In genomic region chr14:91175296-91175695, GRCh38 we compare ENCODE assay signal across 24 cellular contexts.
"Had no signal": no experiment of that assay in that cellular context is flagged by ENCODE, and none has a peak within 500 bp of the region (broad histone marks: within the 10 kb centered on the region; RNA-seq: fewer than 3 reads in every experiment).

No MANE protein-coding gene starts in this region.

- DNase-seq: activated CD4-positive, CD25-positive, alpha-beta regulatory T cell treated with anti-CD3 and anti-CD28 coated beads, Interleukin-2, amount 50 U/mL, for 72 hours; activated gamma-delta T cell treated with Interleukin-2 at 50 U/mL for 16 hours; activated T-cell treated with anti-CD3 and anti-CD28 coated beads, Interleukin-2, amount 50 U/mL, for 72 hours; brain microvascular endothelial cell; endodermal cell; esophagus squamous epithelium; heart left ventricle; islet precursor cell; left colon; lower lobe of right lung; mesendoderm; naive B cell; small intestine; stimulated activated CD4-positive, alpha-beta T cell treated with anti-CD3 and anti-CD28 coated beads, Interleukin-2, amount 100 ng/mL, for 24 hours; stomach; transverse colon; WERI-Rb-1 had no signal

- FAIRE-seq: small intestine, urothelium cell line had no signal

- ATAC-seq: activated T-cell treated with anti-CD3 and anti-CD28 coated beads, Interleukin-2, amount 50 U/mL, for 72 hours; gastroesophageal sphincter; heart left ventricle; left colon; lower lobe of right lung; sciatic nerve; stimulated activated memory B cell treated with anti-CD40 and anti-IgM and Interleukin-4, amounts not matched to agents 10 μg/mL and 1 μg/mL and 100 μg/mL, for 72 hours had no signal

- H3K9me3 Mint-ChIP-seq: activated T-cell treated with anti-CD3 and anti-CD28 coated beads, Interleukin-2, amount 50 U/mL, for 72 hours; central memory CD8-positive, alpha-beta T cell; endodermal cell; naive B cell; stimulated activated memory B cell treated with anti-CD40 and anti-IgM and Interleukin-4, amounts not matched to agents 10 μg/mL and 1 μg/mL and 100 μg/mL, for 72 hours had no signal

- H3K9me3 ChIP-seq: ascending aorta, esophagus squamous epithelium, gastroesophageal sphincter, heart left ventricle, lower lobe of right lung, stomach, transverse colon had no signal

- H3K4me3 ChIP-seq: ascending aorta, coronary artery, esophagus squamous epithelium, gastroesophageal sphincter, heart left ventricle, lower lobe of right lung, stomach, transverse colon had no signal

- H3K4me3 Mint-ChIP-seq: activated T-cell treated with anti-CD3 and anti-CD28 coated beads, Interleukin-2, amount 50 U/mL, for 72 hours; central memory CD8-positive, alpha-beta T cell; endodermal cell; naive B cell; stimulated activated memory B cell treated with anti-CD40 and anti-IgM and Interleukin-4, amounts not matched to agents 10 μg/mL and 1 μg/mL and 100 μg/mL, for 72 hours had no signal

- H3K36me3 ChIP-seq: brain microvascular endothelial cell had no signal

- H3K27ac Mint-ChIP-seq: endodermal cell had no signal

- H3K27ac ChIP-seq: ascending aorta, brain microvascular endothelial cell, coronary artery, esophagus squamous epithelium, heart left ventricle, lower lobe of right lung, stomach, transverse colon, WERI-Rb-1 had no signal

- H3K27me3 ChIP-seq: ascending aorta, brain microvascular endothelial cell, esophagus squamous epithelium, gastroesophageal sphincter, heart left ventricle, stomach, transverse colon had no signal

- H3K27me3 Mint-ChIP-seq: central memory CD8-positive, alpha-beta T cell; naive B cell; stimulated activated memory B cell treated with anti-CD40 and anti-IgM and Interleukin-4, amounts not matched to agents 10 μg/mL and 1 μg/mL and 100 μg/mL, for 72 hours had no signal
